ENCODE assay signal across 12 cellular contexts in the genomic region with DNA sequence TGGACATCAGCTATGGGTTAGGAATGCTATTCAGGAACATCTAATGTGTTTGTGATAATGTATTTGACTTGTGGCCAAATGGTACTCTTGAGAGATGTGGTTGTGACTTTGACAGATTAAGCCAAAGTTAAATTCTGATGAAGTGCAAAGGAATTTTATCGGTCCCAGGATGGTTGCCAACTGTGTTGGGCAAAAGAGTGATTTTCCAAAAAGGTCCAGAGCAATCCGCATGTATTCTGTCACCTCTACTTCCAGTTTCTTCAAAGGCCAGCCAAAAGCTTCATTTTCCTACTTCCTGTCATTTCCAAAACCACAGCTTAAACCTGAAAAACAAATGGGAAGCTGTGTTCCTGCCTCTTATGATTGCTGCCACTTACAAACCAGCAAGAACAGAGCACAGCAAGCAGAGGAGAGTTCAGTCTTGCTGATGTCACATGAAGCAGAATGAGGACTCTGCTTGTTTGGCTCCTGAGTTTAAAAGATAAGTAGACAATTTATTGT. TPM values are rescaled to one million over a fixed set of nuclear protein-coding genes. Genes with fewer than 3 reads are reported as not detected.
DNase-seq lines count a peak whose midpoint lies in the region; ATAC-seq and TF ChIP-seq lines count a peak whose summit lies in the region.
"Had no signal": no experiment of that assay in that cellular context is flagged by ENCODE, and none has a peak within 500 bp of the region (broad histone marks: within the 10 kb centered on the region; RNA-seq: fewer than 3 reads in every experiment).

No MANE protein-coding gene starts in this region.

- no peaks in the 10 kb centered on the region for H3K36me3 ChIP-seq in heart left ventricle
- H3K36me3 ChIP-seq: transverse colon had no signal

- ATAC-seq in Right ventricle myocardium inferior (peak; percentile 51), WTC11 (no peak), heart left ventricle (peak; percentile 69 to 81 (median 72)), GM21529 (IDR thresholded peaks at IDR 0.05; ENCODE audit: unreplicated experiment) (no peak)
- ATAC-seq in activated T-cell treated with anti-CD3 and anti-CD28 coated beads, Interleukin-2, amount 50 U/mL, for 4 hours: no peak

- H3K9me3 Mint-ChIP-seq in WTC11 (no peaks in the 10 kb centered on the region), CD14-positive monocyte (peaks cover 0 to 5% (median 0%) of the 10 kb centered on the region in 7 donors)
- no peaks in the 10 kb centered on the region for H3K9me3 Mint-ChIP-seq in activated T-cell treated with anti-CD3 and anti-CD28 coated beads, Interleukin-2, amount 50 U/mL, for 4 hours

- H3K9me3 ChIP-seq in heart left ventricle: no peaks in the 10 kb centered on the region
- H3K9me3 ChIP-seq: transverse colon had no signal

- peaks cover 3 to 43% (median 36%) of the 10 kb centered on the region in 12 donors for H3K4me1 ChIP-seq in heart left ventricle

- TF ChIP-seq CTCF in WTC11 (IDR thresholded peaks at IDR 0.05) (no peak), heart left ventricle (IDR thresholded peaks at IDR 0.05) (no peak), CD14-positive monocyte (IDR thresholded peaks at IDR 0.05) (no peak)

- CTCF ChIA-PET in WTC11 (lab: Charles Lee): interaction anchor here (1.2 kb wide), 1 partner anchor 60 kb away, joined by 3 read pairs; no protein-coding TSS in a partner anchor

- intact Hi-C loops in Right ventricle myocardium inferior (cut with DNase I) (loop anchor here (5.0 kb wide), 1 partner anchor 57 kb away; no protein-coding TSS in a partner anchor), cardiac septum (cut with DNase I) (loop anchor here (2.0 to 5.0 kb wide), 2 partner anchors 42 to 60 kb away; partner anchors contain the start of gene MARCHF3), heart left ventricle (cut with DNase I) (loop anchor here in 6 of 10 donors (5.0 to 10.0 kb wide), 4 partner anchors 37 to 62 kb away; partner anchors contain the start of gene MARCHF3 (in 1 of the 6)), CD14-positive monocyte (cut with micrococcal nuclease) (no loop called here)

- H3K36me3 Mint-ChIP-seq in WTC11 (no peaks in the 10 kb centered on the region), CD14-positive monocyte (peaks cover 0 to 2% of the 10 kb centered on the region in 2 donors)
- peaks cover 2% of the 10 kb centered on the region for H3K36me3 Mint-ChIP-seq in activated T-cell treated with anti-CD3 and anti-CD28 coated beads, Interleukin-2, amount 50 U/mL, for 4 hours (ENCODE audit: insufficient read depth)

- WGBS in heart left ventricle, 4 donors: 5 to 8% (median 7%) methylated on average over 2 of the region's 2 CpGs

- H3K4me1 Mint-ChIP-seq in WTC11 (peaks cover 45% of the 10 kb centered on the region), CD14-positive monocyte (peaks cover 29% of the 10 kb centered on the region)
- peaks cover 32% of the 10 kb centered on the region for H3K4me1 Mint-ChIP-seq in activated T-cell treated with anti-CD3 and anti-CD28 coated beads, Interleukin-2, amount 50 U/mL, for 4 hours (ENCODE audit: low read depth)

- DNase-seq in Right ventricle myocardium inferior (ENCODE audit: missing footprints) (no peak), cardiac septum (ENCODE audit: low spot score) (no peak), WTC11 (ENCODE audit: low spot score) (no peak), heart left ventricle (peak in 3 of 5 donors; percentile 45 to 53 (median 51)), CD14-positive monocyte (ENCODE audit: low spot score) (no peak)
- DNase-seq in activated T-cell treated with anti-CD3 and anti-CD28 coated beads, Interleukin-2, amount 50 U/mL, for 4 hours: no peak
- DNase-seq in stimulated activated CD4-positive, alpha-beta T cell treated with anti-CD3 and anti-CD28 coated beads, Interleukin-4, amount 100 ng/mL, for 24 hours: no peak
- DNase-seq: C1 segment of cervical spinal cord, NCI-H2029, transverse colon had no signal

- POLR2A ChIA-PET in WTC11 (lab: Charles Lee): no interaction called here

- peak overlapping the region; percentile 49; the same call in 1 of the 2 replicates for H3K27ac Mint-ChIP-seq in WTC11
- no peak overlapping the region for H3K27ac Mint-ChIP-seq in CD14-positive monocyte

- H3K4me3 ChIP-seq in heart left ventricle: no peak overlapping the region
- H3K4me3 ChIP-seq: transverse colon had no signal

- no peaks in the 10 kb centered on the region for H3K27me3 Mint-ChIP-seq in WTC11 (ENCODE audit: low read depth)
- H3K27me3 Mint-ChIP-seq in CD14-positive monocyte (ENCODE audit: low read depth in 3 of 3): peaks cover 0 to 1% (median 1%) of the 10 kb centered on the region in 3 donors
- peaks cover 3% of the 10 kb centered on the region for H3K27me3 Mint-ChIP-seq in activated T-cell treated with anti-CD3 and anti-CD28 coated beads, Interleukin-2, amount 50 U/mL, for 4 hours (ENCODE audit: low read depth)

- peak overlapping the region; percentile 2 to 82 (median 68) for H3K27ac ChIP-seq in heart left ventricle
- H3K27ac ChIP-seq: RWPE1, transverse colon had no signal

- no peaks in the 10 kb centered on the region for H3K27me3 ChIP-seq in heart left ventricle
- H3K27me3 ChIP-seq: transverse colon had no signal

- no peak overlapping the region for H3K4me3 Mint-ChIP-seq in WTC11
- H3K4me3 Mint-ChIP-seq in CD14-positive monocyte: no peak overlapping the region
- no peak overlapping the region for H3K4me3 Mint-ChIP-seq in activated T-cell treated with anti-CD3 and anti-CD28 coated beads, Interleukin-2, amount 50 U/mL, for 4 hours

- TF ChIP-seq POLR2A in heart left ventricle (IDR thresholded peaks at IDR 0.05): no peak

TF ChIP-seq in WTC11, 78 proteins besides CTCF, POLR2A, EP300 and RAD21:
- TF ChIP-seq CBFB (CRISPR knock-in tag; IDR thresholded peaks at IDR 0.05; ENCODE audit: low read depth) (no peak), SP1 (CRISPR knock-in tag; conservative IDR thresholded peaks at IDR 0.05) (no peak)

RNA-seq across cellular contexts. Expression of gene MARCHF3, which starts 59.8 kb away (rescaled TPM):
- total RNA-seq in Right ventricle myocardium inferior: 30.1 TPM
- total RNA-seq in cardiac septum: 61.0 TPM
- total RNA-seq in WTC11 (2021): 11.1 to 16.1 TPM (median 13.5 TPM) in 3 replicates
- total RNA-seq in heart left ventricle: 10 to 100 TPM; 19.9 to 50.3 (median 38.0) TPM
- 100 to 1,000 TPM in 1 of 2 donors, 1 to 10 TPM in 1; 9.9 to 113 TPM for polyA plus RNA-seq in heart left ventricle
- 1 to 10 TPM in 1 of 2 donors, under 1 TPM in 1; 0.88 to 1.6 TPM for polyA plus RNA-seq in CD14-positive monocyte
- total RNA-seq in activated T-cell treated with anti-CD3 and anti-CD28 coated beads, Interleukin-2, amount 50 U/mL, for 4 hours: 1 to 10 TPM; 2.7 to 4.2 (median 3.3) TPM

Comparison
In these comparisons a context has a peak if more than half of its experiments do, and no peak if none do; other contexts are left out.
1. DNase-seq: peak in heart left ventricle (3 of 5); none in Right ventricle myocardium inferior (single experiment), cardiac septum (single experiment), WTC11 (single experiment), CD14-positive monocyte (single experiment), activated T-cell treated with anti-CD3 and anti-CD28 coated beads, Interleukin-2, amount 50 U/mL, for 4 hours (single experiment) and stimulated activated CD4-positive, alpha-beta T cell treated with anti-CD3 and anti-CD28 coated beads, Interleukin-4, amount 100 ng/mL, for 24 hours (single experiment).
2. ATAC-seq: peak in Right ventricle myocardium inferior (single experiment) and heart left ventricle (4 of 4); none in WTC11 (single experiment), GM21529 (single experiment) and activated T-cell treated with anti-CD3 and anti-CD28 coated beads, Interleukin-2, amount 50 U/mL, for 4 hours (0 of 2).
3. intact Hi-C loops: an anchor here in Right ventricle myocardium inferior (5.0 kb wide), cardiac septum (2.0 to 5.0 kb wide) and heart left ventricle (5.0 to 10.0 kb wide); none called in CD14-positive monocyte.